Comparison of ENCODE assay signal across 8 cellular contexts in genomic region chr11:66595245-66595904, GRCh38. TPM values are rescaled to one million over a fixed set of nuclear protein-coding genes. Genes with fewer than 3 reads are reported as not detected.
DNase-seq lines count a peak whose midpoint lies in the region; ATAC-seq, FAIRE-seq and TF ChIP-seq lines count a peak whose summit lies in the region.

No MANE protein-coding gene starts in this region.

- peaks cover 10% of the 10 kb centered on the region for H3K4me1 Mint-ChIP-seq in endodermal cell

- peak overlapping the region; percentile 45 for H3K4me3 ChIP-seq in endodermal cell (ENCODE audit: low read length)
- H3K4me3 ChIP-seq in ovary, result no peak overlapping the region

- no peak overlapping the region for H3K4me3 Mint-ChIP-seq in endodermal cell

- TF ChIP-seq EP300 in ovary (IDR thresholded peaks at IDR 0.05), result no peak

- H3K36me3 ChIP-seq in endodermal cell (ENCODE audit: control insufficient read depth, insufficient read depth, low read length) (peaks cover 10% of the 10 kb centered on the region), ovary (no peaks in the 10 kb centered on the region)

- H3K36me3 Mint-ChIP-seq in endodermal cell (ENCODE audit: low read depth), result peaks cover 29% of the 10 kb centered on the region

- intact Hi-C loops in ovary (cut with DNase I), result loop anchor here in 1 of 4 donors (10.0 kb wide), 1 partner anchor 79 kb away; the partner anchor contains the start of gene RBM4B

- 92 to 94% methylated on average over 4 to 5 of the region's 5 CpGs for WGBS in endodermal cell (ENCODE audit: insufficient coverage in 1 of 2, insufficient read length in 1 of 2), 2 experiments
- 3 to 16% (median 10%) methylated on average over 5 of the region's 5 CpGs for WGBS in ovary, 3 donors

- peaks cover 21% of the 10 kb centered on the region for H3K27me3 Mint-ChIP-seq in endodermal cell (ENCODE audit: insufficient read depth)

- H3K27ac Mint-ChIP-seq in endodermal cell, result no peak overlapping the region

- TF ChIP-seq CTCF in GM10266 (IDR thresholded peaks at IDR 0.05; ENCODE audit: control insufficient read depth, insufficient read depth, low read depth, missing control alignments) (no peak), endodermal cell (conservative IDR thresholded peaks at IDR 0.05) (no peak), ovary (IDR thresholded peaks at IDR 0.05) (no peak)

- H3K4me1 ChIP-seq in endodermal cell (ENCODE audit: control insufficient read depth, insufficient read depth, low read length) (no peaks in the 10 kb centered on the region), ovary (ENCODE audit: insufficient read depth) (peaks cover 14% of the 10 kb centered on the region)

- FAIRE-seq in RCC 7860 (lab: Jason Lieb, UNC), result no peak

- H3K27me3 ChIP-seq in endodermal cell (ENCODE audit: control insufficient read depth, insufficient read depth, low read length, poor library complexity, severe bottlenecking) (no peaks in the 10 kb centered on the region), ovary (no peaks in the 10 kb centered on the region)

- ATAC-seq in HG02852 (IDR thresholded peaks at IDR 0.05; ENCODE audit: unreplicated experiment), result no peak

- TF ChIP-seq POLR2A in ovary (IDR thresholded peaks at IDR 0.05), result no peak

- H3K9me3 Mint-ChIP-seq in endodermal cell, result peaks cover 23% of the 10 kb centered on the region

- no peak overlapping the region for H3K27ac ChIP-seq in endodermal cell (ENCODE audit: low read depth, low read length)
- H3K27ac ChIP-seq in ovary, result peak overlapping the region in 1 of 2 donors; percentile 51

- peak; percentile 27 for DNase-seq in GM10266 (ENCODE audit: extremely low spot score)
- DNase-seq in NOMO-1 treated with dmso at 0.1 percent for 144 hours (lab: John Stamatoyannopoulos, UW; ENCODE audit: unreplicated experiment), result peak; percentile 76
- no peak for DNase-seq in endodermal cell
- peak; percentile 51 to 75 (median 71) for DNase-seq in ovary
- DNase-seq in stimulated activated CD4-positive, alpha-beta T cell treated with anti-CD3 and anti-CD28 coated beads, Interleukin-2, amount 100 ng/mL, for 24 hours, result no peak
- DNase-seq in RCC 7860 (ENCODE audit: low spot score), result no peak
- DNase-seq in NCI-H510A (lab: John Stamatoyannopoulos, UW), result no peak

- H3K9me3 ChIP-seq in endodermal cell (ENCODE audit: control insufficient read depth, low read length) (peaks cover 20% of the 10 kb centered on the region), ovary (no peaks in the 10 kb centered on the region)

- H3K9ac ChIP-seq in endodermal cell (ENCODE audit: extremely low read depth, low read length, poor library complexity, severe bottlenecking), result no peak overlapping the region

RNA-seq across cellular contexts. Expression of gene CCS, which starts 2.4 kb away (rescaled TPM):
- total RNA-seq in endodermal cell, result 10 to 100 TPM; 62.9 to 64.7 TPM
- polyA plus RNA-seq in endodermal cell (2013, experiment 1 of 2), result 58.9 TPM
- 51.7 TPM for polyA plus RNA-seq in endodermal cell (2013, experiment 2 of 2)
- total RNA-seq in ovary, result 10 to 100 TPM; 27.7 to 53.1 (median 49.1) TPM
- 10 to 100 TPM; 15.7 to 55.0 TPM for polyA plus RNA-seq in ovary

RNA-seq across cellular contexts. Expression of gene CCDC87, which starts 2.5 kb away (rescaled TPM):
- total RNA-seq in endodermal cell (1 to 10 TPM in 1 of 2 donors, under 1 TPM in 1; 0.84 to 1.5 TPM), ovary (under 1 TPM; 0.33 to 0.60 (median 0.46) TPM)
- 0.25 TPM for polyA plus RNA-seq in endodermal cell (2013, experiment 1 of 2)
- 0.29 TPM for polyA plus RNA-seq in endodermal cell (2013, experiment 2 of 2)
- polyA plus RNA-seq in ovary, result under 1 TPM; 0.13 to 0.20 TPM

RNA-seq across cellular contexts. Expression of gene RBM14, which starts 21.1 kb away (rescaled TPM):
- total RNA-seq in endodermal cell (100 to 1,000 TPM in 1 of 2 donors, 10 to 100 TPM in 1; 90.0 to 110 TPM), ovary (10 to 100 TPM; 36.5 to 89.6 (median 71.9) TPM)
- 49.3 TPM for polyA plus RNA-seq in endodermal cell (2013, experiment 1 of 2)
- 38.8 TPM for polyA plus RNA-seq in endodermal cell (2013, experiment 2 of 2)
- polyA plus RNA-seq in ovary, result 10 to 100 TPM; 28.9 to 35.4 TPM

RNA-seq across cellular contexts. Expression of gene CTSF, which starts 27.0 kb away (rescaled TPM):
- total RNA-seq in endodermal cell (10 to 100 TPM in 1 of 2 donors, 1 to 10 TPM in 1; 5.0 to 18.6 TPM), ovary (100 to 1,000 TPM in 5 of 7 donors, 10 to 100 TPM in 2; 52.6 to 188 (median 106) TPM)
- polyA plus RNA-seq in endodermal cell (2013, experiment 1 of 2), result 8.6 TPM
- 7.7 TPM for polyA plus RNA-seq in endodermal cell (2013, experiment 2 of 2)
- polyA plus RNA-seq in ovary, result 100 to 1,000 TPM; 177 to 222 TPM

RNA-seq across cellular contexts. Expression of gene RBM4, which starts 43.1 kb away (rescaled TPM):
- total RNA-seq in endodermal cell, result 100 to 1,000 TPM; 151 to 191 TPM
- 176 TPM for polyA plus RNA-seq in endodermal cell (2013, experiment 1 of 2)
- 157 TPM for polyA plus RNA-seq in endodermal cell (2013, experiment 2 of 2)
- 100 to 1,000 TPM in 5 of 7 donors, 10 to 100 TPM in 2; 64.0 to 142 (median 121) TPM for total RNA-seq in ovary
- polyA plus RNA-seq in ovary, result 100 to 1,000 TPM; 117 to 177 TPM

Comparison
In these comparisons a context has a peak if more than half of its experiments do, and no peak if none do; other contexts are left out.
1. DNase-seq: peak in GM10266 (single experiment), NOMO-1 treated with dmso at 0.1 percent for 144 hours (single experiment) and ovary (5 of 5); none in endodermal cell (single experiment), stimulated activated CD4-positive, alpha-beta T cell treated with anti-CD3 and anti-CD28 coated beads, Interleukin-2, amount 100 ng/mL, for 24 hours (0 of 2), RCC 7860 (single experiment) and NCI-H510A (single experiment).